In the genomic region with DNA sequence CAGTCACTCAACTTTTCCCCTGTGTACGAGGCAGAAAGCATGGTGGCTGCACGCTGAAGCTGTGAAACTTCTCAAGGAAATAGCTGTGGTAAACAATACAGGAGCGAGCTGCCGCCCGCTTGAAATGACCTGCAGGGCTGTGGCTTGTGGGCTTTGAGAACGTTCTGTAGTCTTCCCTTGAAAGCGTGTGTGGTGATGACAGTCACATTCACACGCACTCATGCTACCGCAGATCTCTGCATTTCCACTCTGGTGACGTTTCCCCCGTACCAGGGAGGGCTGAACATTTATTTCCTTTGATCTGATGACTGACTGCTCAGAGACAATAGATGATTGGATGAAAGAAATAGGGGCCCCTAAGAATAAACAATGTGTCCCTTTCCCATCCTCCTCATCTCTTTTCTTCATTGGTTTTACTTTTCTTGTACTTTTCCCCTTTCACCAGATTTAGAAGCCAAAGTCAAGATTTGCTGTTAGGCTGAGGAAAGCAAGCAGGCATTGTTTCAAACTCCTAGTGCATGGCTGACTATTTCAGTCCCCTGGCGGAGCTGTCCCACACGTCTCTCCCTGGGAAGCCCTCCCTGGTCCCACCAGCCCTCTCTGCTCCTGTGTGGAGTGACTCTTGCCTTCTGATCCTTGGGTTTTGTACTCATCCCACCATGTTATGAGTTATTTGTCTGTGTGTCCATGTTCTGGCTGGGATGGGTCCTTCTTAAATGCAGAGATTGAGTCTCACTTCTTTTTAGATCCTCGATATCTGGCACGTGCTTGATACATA, we compare ENCODE assay signal across 2 cellular contexts.
TF ChIP-seq lines count a peak whose summit lies in the region.

No MANE protein-coding gene starts in this region.

TF ChIP-seq in SK-N-SH, 30 proteins besides CTCF, POLR2A, EP300 and RAD21 (continued from another document):
- TF ChIP-seq, protein P1, sequence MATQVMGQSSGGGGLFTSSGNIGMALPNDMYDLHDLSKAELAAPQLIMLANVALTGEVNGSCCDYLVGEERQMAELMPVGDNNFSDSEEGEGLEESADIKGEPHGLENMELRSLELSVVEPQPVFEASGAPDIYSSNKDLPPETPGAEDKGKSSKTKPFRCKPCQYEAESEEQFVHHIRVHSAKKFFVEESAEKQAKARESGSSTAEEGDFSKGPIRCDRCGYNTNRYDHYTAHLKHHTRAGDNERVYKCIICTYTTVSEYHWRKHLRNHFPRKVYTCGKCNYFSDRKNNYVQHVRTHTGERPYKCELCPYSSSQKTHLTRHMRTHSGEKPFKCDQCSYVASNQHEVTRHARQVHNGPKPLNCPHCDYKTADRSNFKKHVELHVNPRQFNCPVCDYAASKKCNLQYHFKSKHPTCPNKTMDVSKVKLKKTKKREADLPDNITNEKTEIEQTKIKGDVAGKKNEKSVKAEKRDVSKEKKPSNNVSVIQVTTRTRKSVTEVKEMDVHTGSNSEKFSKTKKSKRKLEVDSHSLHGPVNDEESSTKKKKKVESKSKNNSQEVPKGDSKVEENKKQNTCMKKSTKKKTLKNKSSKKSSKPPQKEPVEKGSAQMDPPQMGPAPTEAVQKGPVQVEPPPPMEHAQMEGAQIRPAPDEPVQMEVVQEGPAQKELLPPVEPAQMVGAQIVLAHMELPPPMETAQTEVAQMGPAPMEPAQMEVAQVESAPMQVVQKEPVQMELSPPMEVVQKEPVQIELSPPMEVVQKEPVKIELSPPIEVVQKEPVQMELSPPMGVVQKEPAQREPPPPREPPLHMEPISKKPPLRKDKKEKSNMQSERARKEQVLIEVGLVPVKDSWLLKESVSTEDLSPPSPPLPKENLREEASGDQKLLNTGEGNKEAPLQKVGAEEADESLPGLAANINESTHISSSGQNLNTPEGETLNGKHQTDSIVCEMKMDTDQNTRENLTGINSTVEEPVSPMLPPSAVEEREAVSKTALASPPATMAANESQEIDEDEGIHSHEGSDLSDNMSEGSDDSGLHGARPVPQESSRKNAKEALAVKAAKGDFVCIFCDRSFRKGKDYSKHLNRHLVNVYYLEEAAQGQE (IDR thresholded peaks at IDR 0.05; ENCODE audit: low read depth, low read length) = no peak
- TF ChIP-seq POLR2AphosphoS5 (IDR thresholded peaks at IDR 0.05; ENCODE audit: low read depth, low read length) (no peak), MEF2A (IDR thresholded peaks at IDR 0.05; ENCODE audit: borderline replicate concordance, low read depth) (no peak), ELF1 (IDR thresholded peaks at IDR 0.05) (no peak), CHD2 (IDR thresholded peaks at IDR 0.05; ENCODE audit: low read length, partially characterized antibody) (no peak), YY1 (IDR thresholded peaks at IDR 0.05; ENCODE audit: low read depth) (no peak), FOXJ3 (CRISPR knock-in tag; IDR thresholded peaks at IDR 0.05) (no peak), EZH2phosphoT487 (IDR thresholded peaks at IDR 0.05; ENCODE audit: borderline replicate concordance, low read depth) (no peak), SMC3 (IDR thresholded peaks at IDR 0.05; ENCODE audit: low read depth, low read length) (no peak), NRF1 (IDR thresholded peaks at IDR 0.05; ENCODE audit: low read depth, low read length) (no peak), FOXM1 (IDR thresholded peaks at IDR 0.05; ENCODE audit: low read depth) (no peak), GABPA (IDR thresholded peaks at IDR 0.05; ENCODE audit: low read depth) (no peak)
- TF ChIP-seq, protein P2, sequence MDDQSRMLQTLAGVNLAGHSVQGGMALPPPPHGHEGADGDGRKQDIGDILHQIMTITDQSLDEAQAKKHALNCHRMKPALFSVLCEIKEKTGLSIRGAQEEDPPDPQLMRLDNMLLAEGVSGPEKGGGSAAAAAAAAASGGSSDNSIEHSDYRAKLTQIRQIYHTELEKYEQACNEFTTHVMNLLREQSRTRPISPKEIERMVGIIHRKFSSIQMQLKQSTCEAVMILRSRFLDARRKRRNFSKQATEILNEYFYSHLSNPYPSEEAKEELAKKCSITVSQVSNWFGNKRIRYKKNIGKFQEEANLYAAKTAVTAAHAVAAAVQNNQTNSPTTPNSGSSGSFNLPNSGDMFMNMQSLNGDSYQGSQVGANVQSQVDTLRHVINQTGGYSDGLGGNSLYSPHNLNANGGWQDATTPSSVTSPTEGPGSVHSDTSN (IDR thresholded peaks at IDR 0.05) = no peak
- TF ChIP-seq, protein P3, sequence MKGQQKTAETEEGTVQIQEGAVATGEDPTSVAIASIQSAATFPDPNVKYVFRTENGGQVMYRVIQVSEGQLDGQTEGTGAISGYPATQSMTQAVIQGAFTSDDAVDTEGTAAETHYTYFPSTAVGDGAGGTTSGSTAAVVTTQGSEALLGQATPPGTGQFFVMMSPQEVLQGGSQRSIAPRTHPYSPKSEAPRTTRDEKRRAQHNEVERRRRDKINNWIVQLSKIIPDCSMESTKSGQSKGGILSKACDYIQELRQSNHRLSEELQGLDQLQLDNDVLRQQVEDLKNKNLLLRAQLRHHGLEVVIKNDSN (IDR thresholded peaks at IDR 0.05; ENCODE audit: borderline replicate concordance, low read depth) = no peak
- TF ChIP-seq, protein P4, sequence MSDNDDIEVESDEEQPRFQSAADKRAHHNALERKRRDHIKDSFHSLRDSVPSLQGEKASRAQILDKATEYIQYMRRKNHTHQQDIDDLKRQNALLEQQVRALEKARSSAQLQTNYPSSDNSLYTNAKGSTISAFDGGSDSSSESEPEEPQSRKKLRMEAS (IDR thresholded peaks at IDR 0.05; ENCODE audit: low read depth) = no peak
TF ChIP-seq in SK-N-SH: peak in this region for 0.

TF ChIP-seq in SK-N-SH treated with all-trans-retinoic acid at 6 μM for 48 hours, 23 proteins besides CTCF, POLR2A, EP300 and RAD21 (continued from another document):
- TF ChIP-seq, protein P5, sequence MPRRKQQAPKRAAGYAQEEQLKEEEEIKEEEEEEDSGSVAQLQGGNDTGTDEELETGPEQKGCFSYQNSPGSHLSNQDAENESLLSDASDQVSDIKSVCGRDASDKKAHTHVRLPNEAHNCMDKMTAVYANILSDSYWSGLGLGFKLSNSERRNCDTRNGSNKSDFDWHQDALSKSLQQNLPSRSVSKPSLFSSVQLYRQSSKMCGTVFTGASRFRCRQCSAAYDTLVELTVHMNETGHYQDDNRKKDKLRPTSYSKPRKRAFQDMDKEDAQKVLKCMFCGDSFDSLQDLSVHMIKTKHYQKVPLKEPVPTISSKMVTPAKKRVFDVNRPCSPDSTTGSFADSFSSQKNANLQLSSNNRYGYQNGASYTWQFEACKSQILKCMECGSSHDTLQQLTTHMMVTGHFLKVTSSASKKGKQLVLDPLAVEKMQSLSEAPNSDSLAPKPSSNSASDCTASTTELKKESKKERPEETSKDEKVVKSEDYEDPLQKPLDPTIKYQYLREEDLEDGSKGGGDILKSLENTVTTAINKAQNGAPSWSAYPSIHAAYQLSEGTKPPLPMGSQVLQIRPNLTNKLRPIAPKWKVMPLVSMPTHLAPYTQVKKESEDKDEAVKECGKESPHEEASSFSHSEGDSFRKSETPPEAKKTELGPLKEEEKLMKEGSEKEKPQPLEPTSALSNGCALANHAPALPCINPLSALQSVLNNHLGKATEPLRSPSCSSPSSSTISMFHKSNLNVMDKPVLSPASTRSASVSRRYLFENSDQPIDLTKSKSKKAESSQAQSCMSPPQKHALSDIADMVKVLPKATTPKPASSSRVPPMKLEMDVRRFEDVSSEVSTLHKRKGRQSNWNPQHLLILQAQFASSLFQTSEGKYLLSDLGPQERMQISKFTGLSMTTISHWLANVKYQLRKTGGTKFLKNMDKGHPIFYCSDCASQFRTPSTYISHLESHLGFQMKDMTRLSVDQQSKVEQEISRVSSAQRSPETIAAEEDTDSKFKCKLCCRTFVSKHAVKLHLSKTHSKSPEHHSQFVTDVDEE (CRISPR knock-in tag; IDR thresholded peaks at IDR 0.05) = no peak
- TF ChIP-seq PPARA (CRISPR knock-in tag; IDR thresholded peaks at IDR 0.05; ENCODE audit: borderline replicate concordance) (no peak), TOX (CRISPR knock-in tag; IDR thresholded peaks at IDR 0.05; ENCODE audit: borderline replicate concordance) (no peak), ZNF565 (CRISPR knock-in tag; conservative IDR thresholded peaks at IDR 0.05; ENCODE audit: low read depth) (no peak), SNAI2 (CRISPR knock-in tag; IDR thresholded peaks at IDR 0.05) (no peak), CSDC2 (CRISPR knock-in tag; IDR thresholded peaks at IDR 0.05) (no peak)
- TF ChIP-seq, protein P6, sequence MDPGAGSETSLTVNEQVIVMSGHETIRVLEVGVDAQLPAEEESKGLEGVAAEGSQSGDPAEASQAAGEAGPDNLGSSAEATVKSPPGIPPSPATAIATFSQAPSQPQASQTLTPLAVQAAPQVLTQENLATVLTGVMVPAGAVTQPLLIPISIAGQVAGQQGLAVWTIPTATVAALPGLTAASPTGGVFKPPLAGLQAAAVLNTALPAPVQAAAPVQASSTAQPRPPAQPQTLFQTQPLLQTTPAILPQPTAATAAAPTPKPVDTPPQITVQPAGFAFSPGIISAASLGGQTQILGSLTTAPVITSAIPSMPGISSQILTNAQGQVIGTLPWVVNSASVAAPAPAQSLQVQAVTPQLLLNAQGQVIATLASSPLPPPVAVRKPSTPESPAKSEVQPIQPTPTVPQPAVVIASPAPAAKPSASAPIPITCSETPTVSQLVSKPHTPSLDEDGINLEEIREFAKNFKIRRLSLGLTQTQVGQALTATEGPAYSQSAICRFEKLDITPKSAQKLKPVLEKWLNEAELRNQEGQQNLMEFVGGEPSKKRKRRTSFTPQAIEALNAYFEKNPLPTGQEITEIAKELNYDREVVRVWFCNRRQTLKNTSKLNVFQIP (CRISPR knock-in tag; IDR thresholded peaks at IDR 0.05; ENCODE audit: borderline replicate concordance, low read depth) = no peak
- TF ChIP-seq, protein P7, sequence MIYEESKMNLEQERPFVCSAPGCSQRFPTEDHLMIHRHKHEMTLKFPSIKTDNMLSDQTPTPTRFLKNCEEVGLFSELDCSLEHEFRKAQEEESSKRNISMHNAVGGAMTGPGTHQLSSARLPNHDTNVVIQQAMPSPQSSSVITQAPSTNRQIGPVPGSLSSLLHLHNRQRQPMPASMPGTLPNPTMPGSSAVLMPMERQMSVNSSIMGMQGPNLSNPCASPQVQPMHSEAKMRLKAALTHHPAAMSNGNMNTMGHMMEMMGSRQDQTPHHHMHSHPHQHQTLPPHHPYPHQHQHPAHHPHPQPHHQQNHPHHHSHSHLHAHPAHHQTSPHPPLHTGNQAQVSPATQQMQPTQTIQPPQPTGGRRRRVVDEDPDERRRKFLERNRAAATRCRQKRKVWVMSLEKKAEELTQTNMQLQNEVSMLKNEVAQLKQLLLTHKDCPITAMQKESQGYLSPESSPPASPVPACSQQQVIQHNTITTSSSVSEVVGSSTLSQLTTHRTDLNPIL (CRISPR knock-in tag; IDR thresholded peaks at IDR 0.05; ENCODE audit: low read depth) = no peak
TF ChIP-seq in SK-N-SH treated with all-trans-retinoic acid at 6 μM for 48 hours: peak in this region for 0.
